Comparison of ENCODE assay signal across 14 cellular contexts in genomic region chr3:171323934-171324535, GRCh38.
DNase-seq lines count a peak whose midpoint lies in the region; ATAC-seq and TF ChIP-seq lines count a peak whose summit lies in the region.
"Had no signal": no experiment of that assay in that cellular context is flagged by ENCODE, and none has a peak within 500 bp of the region (broad histone marks: within the 10 kb centered on the region; RNA-seq: fewer than 3 reads in every experiment).

No MANE protein-coding gene starts in this region.

- no peaks in the 10 kb centered on the region for H3K27me3 ChIP-seq in layer of hippocampus (ENCODE audit: control insufficient read depth, insufficient read depth, low read length)
- H3K27me3 ChIP-seq in subcutaneous abdominal adipose tissue (ENCODE audit: control insufficient read depth in 5 of 5, insufficient read depth in 4 of 5, low read length in 5 of 5) = no peaks in the 10 kb centered on the region
- H3K27me3 ChIP-seq: foreskin keratinocyte had no signal

- H3K4me1 ChIP-seq in subcutaneous abdominal adipose tissue (ENCODE audit: control insufficient read depth in 5 of 5, insufficient read depth in 5 of 5, low read length in 5 of 5) = peaks cover 2 to 31% (median 17%) of the 10 kb centered on the region in 5 donors
- H3K4me1 ChIP-seq: foreskin keratinocyte had no signal

- H3K27ac Mint-ChIP-seq in activated naive CD8-positive, alpha-beta T cell = peak overlapping the region; percentile 6
- no peak overlapping the region for H3K27ac Mint-ChIP-seq in activated naive CD8-positive, alpha-beta T cell treated with anti-CD3 and anti-CD28 coated beads, Interleukin-2, amount 50 U/mL, for 24 hours
- peak overlapping the region; percentile 87 for H3K27ac Mint-ChIP-seq in chondrocyte (ENCODE audit: unreplicated experiment)
- H3K27ac Mint-ChIP-seq: activated CD4-positive, alpha-beta memory T cell treated with anti-CD3 and anti-CD28 coated beads, Interleukin-2, amount 10 ng/mL, durations not matched to agents 7 days and 5 days had no signal

- H3K4me3 ChIP-seq in subcutaneous abdominal adipose tissue (ENCODE audit: low read depth in 1 of 5, low read length in 5 of 5) = peak overlapping the region in 2 of 5 donors; percentile 13 to 19
- H3K4me3 ChIP-seq: PC-9 had no signal

- H3K27ac ChIP-seq in layer of hippocampus (ENCODE audit: low read depth, low read length) (peak overlapping the region; percentile 49), subcutaneous abdominal adipose tissue (ENCODE audit: low read depth, low read length) (peak overlapping the region; percentile 54)
- H3K27ac ChIP-seq: foreskin keratinocyte, PC-9 had no signal

- ATAC-seq in activated naive CD8-positive, alpha-beta T cell treated with anti-CD3 and anti-CD28 coated beads, Interleukin-2, amount 50 U/mL, for 24 hours = no peak
- ATAC-seq: foreskin keratinocyte had no signal

- no peak overlapping the region for H3K4me3 Mint-ChIP-seq in activated naive CD8-positive, alpha-beta T cell
- no peak overlapping the region for H3K4me3 Mint-ChIP-seq in activated naive CD8-positive, alpha-beta T cell treated with anti-CD3 and anti-CD28 coated beads, Interleukin-2, amount 50 U/mL, for 24 hours
- H3K4me3 Mint-ChIP-seq in chondrocyte (ENCODE audit: unreplicated experiment) = peak overlapping the region; percentile 51
- H3K4me3 Mint-ChIP-seq: activated CD4-positive, alpha-beta memory T cell treated with anti-CD3 and anti-CD28 coated beads, Interleukin-2, amount 10 ng/mL, durations not matched to agents 7 days and 5 days had no signal

- TF ChIP-seq CTCF in chondrocyte (IDR thresholded peaks at IDR 0.05) = no peak

- peaks cover 50% of the 10 kb centered on the region for H3K4me1 Mint-ChIP-seq in activated naive CD8-positive, alpha-beta T cell (ENCODE audit: low read depth)
- H3K4me1 Mint-ChIP-seq in activated naive CD8-positive, alpha-beta T cell treated with anti-CD3 and anti-CD28 coated beads, Interleukin-2, amount 50 U/mL, for 24 hours = peaks cover 17% of the 10 kb centered on the region
- peaks cover 58% of the 10 kb centered on the region for H3K4me1 Mint-ChIP-seq in chondrocyte (ENCODE audit: low read depth)

- no peaks in the 10 kb centered on the region for H3K27me3 Mint-ChIP-seq in activated naive CD8-positive, alpha-beta T cell
- H3K27me3 Mint-ChIP-seq in activated naive CD8-positive, alpha-beta T cell treated with anti-CD3 and anti-CD28 coated beads, Interleukin-2, amount 50 U/mL, for 24 hours = no peaks in the 10 kb centered on the region
- H3K27me3 Mint-ChIP-seq in chondrocyte (ENCODE audit: low read depth) = no peaks in the 10 kb centered on the region
- H3K27me3 Mint-ChIP-seq: activated CD4-positive, alpha-beta memory T cell treated with anti-CD3 and anti-CD28 coated beads, Interleukin-2, amount 10 ng/mL, durations not matched to agents 7 days and 5 days had no signal

- H3K9me3 Mint-ChIP-seq in activated naive CD8-positive, alpha-beta T cell (ENCODE audit: low read depth) = no peaks in the 10 kb centered on the region
- peaks cover 4% of the 10 kb centered on the region for H3K9me3 Mint-ChIP-seq in activated naive CD8-positive, alpha-beta T cell treated with anti-CD3 and anti-CD28 coated beads, Interleukin-2, amount 50 U/mL, for 24 hours
- no peaks in the 10 kb centered on the region for H3K9me3 Mint-ChIP-seq in chondrocyte (ENCODE audit: low read depth)

- peaks cover 9% of the 10 kb centered on the region for H3K36me3 Mint-ChIP-seq in activated naive CD8-positive, alpha-beta T cell
- H3K36me3 Mint-ChIP-seq in activated naive CD8-positive, alpha-beta T cell treated with anti-CD3 and anti-CD28 coated beads, Interleukin-2, amount 50 U/mL, for 24 hours (ENCODE audit: low read depth) = no peaks in the 10 kb centered on the region
- no peaks in the 10 kb centered on the region for H3K36me3 Mint-ChIP-seq in chondrocyte (ENCODE audit: low read depth)

- H3K9ac ChIP-seq in subcutaneous abdominal adipose tissue (ENCODE audit: low read length in 5 of 5) = peak overlapping the region in 2 of 5 donors; percentile 19 to 57

- H3K9me3 ChIP-seq in subcutaneous abdominal adipose tissue (ENCODE audit: control insufficient read depth in 5 of 5, low read length in 5 of 5) = no peaks in the 10 kb centered on the region

- no peak for DNase-seq in activated naive CD8-positive, alpha-beta T cell treated with anti-CD3 and anti-CD28 coated beads, Interleukin-2, amount 50 U/mL, for 24 hours
- DNase-seq in chondrocyte (ENCODE audit: low spot score) (no peak), medulla oblongata (ENCODE audit: extremely low spot score) (no peak), NCI-H2196 treated with DMSO at 0.1 percent for 48 hours (lab: John Stamatoyannopoulos, UW; ENCODE audit: unreplicated experiment) (no peak)
- no peak for DNase-seq in activated naive CD4-positive, alpha-beta T cell treated with anti-CD3 and anti-CD28 coated beads, Interleukin-2, amount 50 U/mL, for 16 hours
- DNase-seq: activated CD4-positive, alpha-beta memory T cell treated with anti-CD3 and anti-CD28 coated beads, Interleukin-2, amount 10 ng/mL, durations not matched to agents 7 days and 5 days; activated effector memory CD4-positive, alpha-beta T cell treated with Interleukin-2 at 50 U/mL for 16 hours; DMS53; foreskin keratinocyte; Kasumi-1; PC-9 had no signal

- no peaks in the 10 kb centered on the region for H3K36me3 ChIP-seq in subcutaneous abdominal adipose tissue (ENCODE audit: control insufficient read depth in 5 of 5, insufficient read depth in 5 of 5, low read length in 5 of 5)
